ENCODE assay signal across 10 cellular contexts in the genomic region with DNA sequence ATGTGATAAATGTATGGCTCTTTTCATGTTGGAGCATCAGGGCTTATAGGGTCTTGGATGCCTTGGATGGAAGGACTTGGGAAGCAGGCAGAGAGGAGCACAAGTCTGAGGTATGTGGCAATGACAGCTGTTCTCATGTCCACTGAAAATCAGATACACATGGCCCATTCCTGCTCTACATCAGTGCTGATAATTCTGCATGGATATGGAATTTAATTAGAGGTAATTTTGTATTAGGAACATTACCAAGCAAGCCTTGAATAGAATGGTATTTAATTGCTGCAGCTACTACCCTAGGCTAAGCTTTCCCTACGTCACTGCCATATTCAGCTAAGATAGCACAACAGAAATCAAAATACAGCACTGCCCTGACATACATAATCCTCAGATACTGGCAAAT.
DNase-seq lines count a peak whose midpoint lies in the region; ATAC-seq and TF ChIP-seq lines count a peak whose summit lies in the region.
"Had no signal": no experiment of that assay in that cellular context is flagged by ENCODE, and none has a peak within 500 bp of the region (broad histone marks: within the 10 kb centered on the region; RNA-seq: fewer than 3 reads in every experiment).

No MANE protein-coding gene starts in this region.

- H3K36me3 Mint-ChIP-seq in activated naive CD4-positive, alpha-beta T cell treated with anti-CD3 and anti-CD28 coated beads, Interleukin-2, amount 10 ng/mL, durations not matched to agents 7 days and 5 days, result no peaks in the 10 kb centered on the region
- H3K36me3 Mint-ChIP-seq: CD8-positive, alpha-beta T cell had no signal

- H3K4me1 Mint-ChIP-seq in activated naive CD4-positive, alpha-beta T cell treated with anti-CD3 and anti-CD28 coated beads, Interleukin-2, amount 10 ng/mL, durations not matched to agents 7 days and 5 days, result no peaks in the 10 kb centered on the region

- peak; percentile 12 for DNase-seq in SK-N-DZ (ENCODE audit: low spot score)
- DNase-seq in activated effector memory CD4-positive, alpha-beta T cell treated with anti-CD3 and anti-CD28 coated beads, Interleukin-2, amount 50 U/mL, for 16 hours, result no peak
- DNase-seq in activated naive CD4-positive, alpha-beta T cell treated with anti-CD3 and anti-CD28 coated beads, Interleukin-2, amount 10 ng/mL, durations not matched to agents 7 days and 5 days, result no peak
- DNase-seq in inferior parietal cortex (ENCODE audit: extremely low spot score), result no peak
- DNase-seq: 8988T; CD4-positive, alpha-beta T cell; CD8-positive, alpha-beta T cell; DMS79 treated with DMSO at 0.1 percent for 48 hours; GF-D8 had no signal

- no peak overlapping the region for H3K27ac Mint-ChIP-seq in activated naive CD4-positive, alpha-beta T cell treated with anti-CD3 and anti-CD28 coated beads, Interleukin-2, amount 10 ng/mL, durations not matched to agents 7 days and 5 days
- H3K27ac Mint-ChIP-seq: CD4-positive, alpha-beta T cell; CD8-positive, alpha-beta T cell had no signal

- H3K4me3 Mint-ChIP-seq in activated naive CD4-positive, alpha-beta T cell treated with anti-CD3 and anti-CD28 coated beads, Interleukin-2, amount 10 ng/mL, durations not matched to agents 7 days and 5 days, result no peak overlapping the region
- H3K4me3 Mint-ChIP-seq: CD4-positive, alpha-beta T cell; CD8-positive, alpha-beta T cell had no signal

- ATAC-seq in SK-N-SH treated with all-trans-retinoic acid at 6 μM for 48 hours, result peak; percentile 28; the same call in 1 of the 3 replicates
- ATAC-seq: CD8-positive, alpha-beta T cell had no signal

- H3K9me3 Mint-ChIP-seq in activated naive CD4-positive, alpha-beta T cell treated with anti-CD3 and anti-CD28 coated beads, Interleukin-2, amount 10 ng/mL, durations not matched to agents 7 days and 5 days, result no peaks in the 10 kb centered on the region
- H3K9me3 Mint-ChIP-seq: CD4-positive, alpha-beta T cell; CD8-positive, alpha-beta T cell had no signal

- H3K27me3 Mint-ChIP-seq in activated naive CD4-positive, alpha-beta T cell treated with anti-CD3 and anti-CD28 coated beads, Interleukin-2, amount 10 ng/mL, durations not matched to agents 7 days and 5 days, result no peaks in the 10 kb centered on the region

- CTCF ChIA-PET in activated naive CD4-positive, alpha-beta T cell treated with anti-CD3 and anti-CD28 coated beads, Interleukin-2, amount 10 ng/mL, durations not matched to agents 7 days and 5 days (lab: Charles Lee), result no interaction called here

TF ChIP-seq in SK-N-SH treated with all-trans-retinoic acid at 6 μM for 48 hours, 23 proteins besides CTCF, POLR2A, EP300 and RAD21:
- no peak for TF ChIP-seq CSDC2 (CRISPR knock-in tag; IDR thresholded peaks at IDR 0.05)
- TF ChIP-seq TOX (CRISPR knock-in tag; IDR thresholded peaks at IDR 0.05; ENCODE audit: borderline replicate concordance), result no peak
- TF ChIP-seq ZNF70 (CRISPR knock-in tag; IDR thresholded peaks at IDR 0.05), result peak; percentile 21; the same call in 1 of the 2 replicates
- 0 out of 2 replicates have a peak, but pooled peaks have one; percentile 63 for TF ChIP-seq GLIS3 (CRISPR knock-in tag; IDR thresholded peaks at IDR 0.05)
- TF ChIP-seq ZNF8 (CRISPR knock-in tag; IDR thresholded peaks at IDR 0.05), result peak; percentile 45; the same call in 1 of the 2 replicates
- no peak for TF ChIP-seq ZFP3 (CRISPR knock-in tag; IDR thresholded peaks at IDR 0.05)
- TF ChIP-seq ZC3H10 (CRISPR knock-in tag; IDR thresholded peaks at IDR 0.05), result no peak
- TF ChIP-seq BACH2 (CRISPR knock-in tag; IDR thresholded peaks at IDR 0.05; ENCODE audit: borderline replicate concordance), result no peak
- TF ChIP-seq, protein P1, sequence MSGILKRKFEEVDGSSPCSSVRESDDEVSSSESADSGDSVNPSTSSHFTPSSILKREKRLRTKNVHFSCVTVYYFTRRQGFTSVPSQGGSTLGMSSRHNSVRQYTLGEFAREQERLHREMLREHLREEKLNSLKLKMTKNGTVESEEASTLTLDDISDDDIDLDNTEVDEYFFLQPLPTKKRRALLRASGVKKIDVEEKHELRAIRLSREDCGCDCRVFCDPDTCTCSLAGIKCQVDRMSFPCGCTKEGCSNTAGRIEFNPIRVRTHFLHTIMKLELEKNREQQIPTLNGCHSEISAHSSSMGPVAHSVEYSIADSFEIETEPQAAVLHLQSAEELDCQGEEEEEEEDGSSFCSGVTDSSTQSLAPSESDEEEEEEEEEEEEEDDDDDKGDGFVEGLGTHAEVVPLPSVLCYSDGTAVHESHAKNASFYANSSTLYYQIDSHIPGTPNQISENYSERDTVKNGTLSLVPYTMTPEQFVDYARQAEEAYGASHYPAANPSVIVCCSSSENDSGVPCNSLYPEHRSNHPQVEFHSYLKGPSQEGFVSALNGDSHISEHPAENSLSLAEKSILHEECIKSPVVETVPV (CRISPR knock-in tag; IDR thresholded peaks at IDR 0.05), result no peak
- TF ChIP-seq, protein P2, sequence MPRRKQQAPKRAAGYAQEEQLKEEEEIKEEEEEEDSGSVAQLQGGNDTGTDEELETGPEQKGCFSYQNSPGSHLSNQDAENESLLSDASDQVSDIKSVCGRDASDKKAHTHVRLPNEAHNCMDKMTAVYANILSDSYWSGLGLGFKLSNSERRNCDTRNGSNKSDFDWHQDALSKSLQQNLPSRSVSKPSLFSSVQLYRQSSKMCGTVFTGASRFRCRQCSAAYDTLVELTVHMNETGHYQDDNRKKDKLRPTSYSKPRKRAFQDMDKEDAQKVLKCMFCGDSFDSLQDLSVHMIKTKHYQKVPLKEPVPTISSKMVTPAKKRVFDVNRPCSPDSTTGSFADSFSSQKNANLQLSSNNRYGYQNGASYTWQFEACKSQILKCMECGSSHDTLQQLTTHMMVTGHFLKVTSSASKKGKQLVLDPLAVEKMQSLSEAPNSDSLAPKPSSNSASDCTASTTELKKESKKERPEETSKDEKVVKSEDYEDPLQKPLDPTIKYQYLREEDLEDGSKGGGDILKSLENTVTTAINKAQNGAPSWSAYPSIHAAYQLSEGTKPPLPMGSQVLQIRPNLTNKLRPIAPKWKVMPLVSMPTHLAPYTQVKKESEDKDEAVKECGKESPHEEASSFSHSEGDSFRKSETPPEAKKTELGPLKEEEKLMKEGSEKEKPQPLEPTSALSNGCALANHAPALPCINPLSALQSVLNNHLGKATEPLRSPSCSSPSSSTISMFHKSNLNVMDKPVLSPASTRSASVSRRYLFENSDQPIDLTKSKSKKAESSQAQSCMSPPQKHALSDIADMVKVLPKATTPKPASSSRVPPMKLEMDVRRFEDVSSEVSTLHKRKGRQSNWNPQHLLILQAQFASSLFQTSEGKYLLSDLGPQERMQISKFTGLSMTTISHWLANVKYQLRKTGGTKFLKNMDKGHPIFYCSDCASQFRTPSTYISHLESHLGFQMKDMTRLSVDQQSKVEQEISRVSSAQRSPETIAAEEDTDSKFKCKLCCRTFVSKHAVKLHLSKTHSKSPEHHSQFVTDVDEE (CRISPR knock-in tag; IDR thresholded peaks at IDR 0.05), result peak; percentile 81; the same call in 1 of the 2 replicates
- TF ChIP-seq RARB (CRISPR knock-in tag; IDR thresholded peaks at IDR 0.05), result no peak
- TF ChIP-seq, protein P3, sequence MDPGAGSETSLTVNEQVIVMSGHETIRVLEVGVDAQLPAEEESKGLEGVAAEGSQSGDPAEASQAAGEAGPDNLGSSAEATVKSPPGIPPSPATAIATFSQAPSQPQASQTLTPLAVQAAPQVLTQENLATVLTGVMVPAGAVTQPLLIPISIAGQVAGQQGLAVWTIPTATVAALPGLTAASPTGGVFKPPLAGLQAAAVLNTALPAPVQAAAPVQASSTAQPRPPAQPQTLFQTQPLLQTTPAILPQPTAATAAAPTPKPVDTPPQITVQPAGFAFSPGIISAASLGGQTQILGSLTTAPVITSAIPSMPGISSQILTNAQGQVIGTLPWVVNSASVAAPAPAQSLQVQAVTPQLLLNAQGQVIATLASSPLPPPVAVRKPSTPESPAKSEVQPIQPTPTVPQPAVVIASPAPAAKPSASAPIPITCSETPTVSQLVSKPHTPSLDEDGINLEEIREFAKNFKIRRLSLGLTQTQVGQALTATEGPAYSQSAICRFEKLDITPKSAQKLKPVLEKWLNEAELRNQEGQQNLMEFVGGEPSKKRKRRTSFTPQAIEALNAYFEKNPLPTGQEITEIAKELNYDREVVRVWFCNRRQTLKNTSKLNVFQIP (CRISPR knock-in tag; IDR thresholded peaks at IDR 0.05; ENCODE audit: borderline replicate concordance, low read depth), result no peak
- no peak for TF ChIP-seq ARNTL (CRISPR knock-in tag; IDR thresholded peaks at IDR 0.05; ENCODE audit: borderline replicate concordance, low read depth)
- TF ChIP-seq TCF4 (CRISPR knock-in tag; IDR thresholded peaks at IDR 0.05; ENCODE audit: borderline replicate concordance), result peak; percentile 96
- TF ChIP-seq, protein P4, sequence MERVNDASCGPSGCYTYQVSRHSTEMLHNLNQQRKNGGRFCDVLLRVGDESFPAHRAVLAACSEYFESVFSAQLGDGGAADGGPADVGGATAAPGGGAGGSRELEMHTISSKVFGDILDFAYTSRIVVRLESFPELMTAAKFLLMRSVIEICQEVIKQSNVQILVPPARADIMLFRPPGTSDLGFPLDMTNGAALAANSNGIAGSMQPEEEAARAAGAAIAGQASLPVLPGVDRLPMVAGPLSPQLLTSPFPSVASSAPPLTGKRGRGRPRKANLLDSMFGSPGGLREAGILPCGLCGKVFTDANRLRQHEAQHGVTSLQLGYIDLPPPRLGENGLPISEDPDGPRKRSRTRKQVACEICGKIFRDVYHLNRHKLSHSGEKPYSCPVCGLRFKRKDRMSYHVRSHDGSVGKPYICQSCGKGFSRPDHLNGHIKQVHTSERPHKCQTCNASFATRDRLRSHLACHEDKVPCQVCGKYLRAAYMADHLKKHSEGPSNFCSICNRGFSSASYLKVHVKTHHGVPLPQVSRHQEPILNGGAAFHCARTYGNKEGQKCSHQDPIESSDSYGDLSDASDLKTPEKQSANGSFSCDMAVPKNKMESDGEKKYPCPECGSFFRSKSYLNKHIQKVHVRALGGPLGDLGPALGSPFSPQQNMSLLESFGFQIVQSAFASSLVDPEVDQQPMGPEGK (CRISPR knock-in tag; IDR thresholded peaks at IDR 0.05; ENCODE audit: borderline replicate concordance), result no peak
